14 cellular contexts compared by ENCODE assay signal in the genomic region with DNA sequence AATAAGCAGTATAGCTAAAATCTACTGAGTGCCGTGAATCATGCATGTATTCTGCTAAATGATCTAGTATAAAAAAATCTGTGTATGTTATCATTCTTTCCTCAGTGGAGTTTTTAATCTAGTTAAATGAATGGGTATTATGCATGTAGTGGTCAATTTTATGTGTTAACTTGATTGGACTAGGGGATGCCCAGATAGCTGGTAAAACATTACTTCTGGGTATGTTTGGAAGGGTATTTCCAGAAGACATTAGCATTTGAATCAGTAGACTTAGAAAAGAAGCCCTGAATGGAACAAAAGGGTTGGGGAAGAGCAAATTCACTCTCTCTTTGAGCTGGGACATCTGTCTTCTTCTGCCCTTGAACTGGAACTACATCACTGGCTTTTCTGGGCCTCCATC. TPM values are rescaled to one million over a fixed set of nuclear protein-coding genes. Genes with fewer than 3 reads are reported as not detected.
DNase-seq lines count a peak whose midpoint lies in the region; ATAC-seq, FAIRE-seq and TF ChIP-seq lines count a peak whose summit lies in the region.
"Had no signal": no experiment of that assay in that cellular context is flagged by ENCODE, and none has a peak within 500 bp of the region (broad histone marks: within the 10 kb centered on the region; RNA-seq: fewer than 3 reads in every experiment).

No MANE protein-coding gene starts in this region.

- H3K4me3 Mint-ChIP-seq in osteocyte (ENCODE audit: unreplicated experiment), result no peak overlapping the region
- H3K4me3 Mint-ChIP-seq: CD4-positive, CD25-positive, alpha-beta regulatory T cell had no signal

- WGBS in K562 (ENCODE audit: insufficient coverage, low coverage, missing lambda C conversion rate), result 91% methylated on average over 1 of the region's 1 CpG
- 88 to 96% (median 94%) methylated on average over 1 of the region's 1 CpG for WGBS in stomach, 5 donors

- H3K27me3 Mint-ChIP-seq in osteocyte (ENCODE audit: unreplicated experiment), result no peaks in the 10 kb centered on the region

- POLR2A ChIA-PET in K562 (lab: Yijun Ruan, JAX), result interaction anchor here (1.3 kb wide), 1 partner anchor 12 kb away, joined by 3 read pairs; no protein-coding TSS in a partner anchor

- no peak for TF ChIP-seq EP300 in K562 (IDR thresholded peaks at IDR 0.05; ENCODE audit: low read length)
- no peak for TF ChIP-seq EP300 in stomach (IDR thresholded peaks at IDR 0.05)

- in situ Hi-C loops in K562 (cut with MboI), result loop anchor here (25.0 kb wide), 1 partner anchor 900 kb away; no protein-coding TSS in a partner anchor

- peak overlapping the region; percentile 93 for H3K27ac Mint-ChIP-seq in osteocyte (ENCODE audit: unreplicated experiment)
- H3K27ac Mint-ChIP-seq: CD4-positive, CD25-positive, alpha-beta regulatory T cell had no signal

- TF ChIP-seq CTCF in left ventricle myocardium inferior (IDR thresholded peaks at IDR 0.05; ENCODE audit: borderline replicate concordance) (no peak), K562 (IDR thresholded peaks at IDR 0.05 in 2 of 3, conservative IDR thresholded peaks at IDR 0.05 in 1 of 3; ENCODE audit: insufficient read depth in 2 of 3, low read depth in 1 of 3, low read length in 3 of 3) (no peak), osteocyte (IDR thresholded peaks at IDR 0.05) (no peak), stomach (IDR thresholded peaks at IDR 0.05) (no peak)

- DNase-seq in left ventricle myocardium inferior (no peak), Right ventricle myocardium inferior (ENCODE audit: missing footprints) (no peak), K562 (ENCODE audit: extremely low read depth in 1 of 4, low spot score in 3 of 4) (no peak), osteocyte (ENCODE audit: extremely low spot score, unreplicated experiment) (no peak), stomach (no peak), germinal center (ENCODE audit: low spot score) (no peak)
- DNase-seq: Calu3; CD4-positive, CD25-positive, alpha-beta regulatory T cell; NCI-H526 treated with DMSO at 0.1 percent for 48 hours; NK-92 treated with Interleukin-12 subunit alpha and Interleukin-12 subunit beta, amount 100 ng/mL, for 24 hours had no signal

- H3K9me1 ChIP-seq in K562 (ENCODE audit: control insufficient read depth, insufficient read depth, low read length), result no peaks in the 10 kb centered on the region

- TF ChIP-seq RAD21 in K562 (CRISPR knock-in tag; conservative IDR thresholded peaks at IDR 0.05 in 1 of 2, IDR thresholded peaks at IDR 0.05 in 1 of 2), result no peak

- no peak overlapping the region for H2AFZ ChIP-seq in K562 (ENCODE audit: low read depth, low read length)

- H3K9ac ChIP-seq in K562 (ENCODE audit: insufficient read depth in 1 of 2, low read depth in 2 of 2, low read length in 2 of 2), result no peak overlapping the region

- no peak overlapping the region for H3K4me3 ChIP-seq in left ventricle myocardium inferior
- H3K4me3 ChIP-seq in K562, result no peak overlapping the region
- no peak overlapping the region for H3K4me3 ChIP-seq in stomach

- H4K20me1 ChIP-seq in K562 (replicated peaks; ENCODE audit: control insufficient read depth, insufficient read depth, low read length), result no peaks in the 10 kb centered on the region

- FAIRE-seq in K562 (lab: Jason Lieb, UNC), result no peak
- FAIRE-seq: HTR-8/SVneo had no signal

- intact Hi-C loops in left ventricle myocardium inferior (cut with micrococcal nuclease) (no loop called here), Right ventricle myocardium inferior (cut with DNase I) (no loop called here), K562 (cut with micrococcal nuclease) (no loop called here), stomach (cut with DNase I; ENCODE audit: low total_unique reads) (no loop called here)

- H3K9me3 Mint-ChIP-seq in osteocyte (ENCODE audit: unreplicated experiment), result peaks cover 11% of the 10 kb centered on the region

- CTCF ChIA-PET in K562 (lab: Yijun Ruan, JAX; ENCODE audit: low intra/inter-chr PET ratio), result no interaction called here

- H3K27ac ChIP-seq in left ventricle myocardium inferior (replicated peaks) (peak overlapping the region; percentile 86), K562 (ENCODE audit: extremely low read depth, low read depth, low read length) (peak overlapping the region; percentile 53; the same call in 1 of the 3 replicates), stomach (peak overlapping the region in 1 of 5 donors; percentile 66)

- no peaks in the 10 kb centered on the region for H3K79me2 ChIP-seq in K562 (ENCODE audit: control insufficient read depth, insufficient read depth, low read length)

- H3K36me3 ChIP-seq in left ventricle myocardium inferior (no peaks in the 10 kb centered on the region), K562 (ENCODE audit: control insufficient read depth, insufficient read depth, low read length) (no peaks in the 10 kb centered on the region), stomach (no peaks in the 10 kb centered on the region)

- H3K36me3 Mint-ChIP-seq in osteocyte (ENCODE audit: unreplicated experiment), result peaks cover 5% of the 10 kb centered on the region
- H3K36me3 Mint-ChIP-seq: CD4-positive, CD25-positive, alpha-beta regulatory T cell had no signal

- H3K4me1 ChIP-seq in left ventricle myocardium inferior (peaks cover 37% of the 10 kb centered on the region), K562 (replicated peaks in 1 of 2; ENCODE audit: control insufficient read depth in 2 of 2, insufficient read depth in 2 of 2, low read length in 2 of 2) (peaks cover 8 to 22% of the 10 kb centered on the region in 2 experiments; a peak in 3 of 5 replicates), stomach (peaks cover 0 to 10% (median 6%) of the 10 kb centered on the region in 4 donors)

- ATAC-seq in Right ventricle myocardium inferior (no peak), K562 (no peak), HG03460 (IDR thresholded peaks at IDR 0.05; ENCODE audit: unreplicated experiment) (no peak), GM18511 (IDR thresholded peaks at IDR 0.05; ENCODE audit: unreplicated experiment) (no peak)

- H3K4me1 Mint-ChIP-seq in osteocyte (ENCODE audit: unreplicated experiment), result peaks cover 37% of the 10 kb centered on the region
- H3K4me1 Mint-ChIP-seq: CD4-positive, CD25-positive, alpha-beta regulatory T cell had no signal

- TF ChIP-seq POLR2A in K562 (conservative IDR thresholded peaks at IDR 0.05) (no peak), stomach (IDR thresholded peaks at IDR 0.05) (no peak)

- H3K9me3 ChIP-seq in left ventricle myocardium inferior (replicated peaks) (peaks cover 6% of the 10 kb centered on the region), K562 (replicated peaks; ENCODE audit: control insufficient read depth, insufficient read depth, low read depth, low read length) (no peaks in the 10 kb centered on the region), stomach (no peaks in the 10 kb centered on the region)

- no peak overlapping the region for H3K4me2 ChIP-seq in K562 (ENCODE audit: insufficient read depth, low read length)

- no peaks in the 10 kb centered on the region for H3K27me3 ChIP-seq in left ventricle myocardium inferior (ENCODE audit: low read depth)
- no peaks in the 10 kb centered on the region for H3K27me3 ChIP-seq in K562 (ENCODE audit: control insufficient read depth in 2 of 2, insufficient read depth in 2 of 2, low read length in 2 of 2)
- H3K27me3 ChIP-seq in stomach, result no peaks in the 10 kb centered on the region

- BruUV-seq in K562 (replicated peaks; lab: Mats Ljungman, UMichigan), result no TSS peak

TF ChIP-seq in K562, 482 proteins besides CTCF, POLR2A, EP300 and RAD21 (continues in another document):
- no peak for TF ChIP-seq PRMT5 (CRISPR knock-in tag; IDR thresholded peaks at IDR 0.05)
- TF ChIP-seq POLR2H (tag; IDR thresholded peaks at IDR 0.05; ENCODE audit: low read depth), result no peak
- no peak for TF ChIP-seq ZNF431 (CRISPR knock-in tag; IDR thresholded peaks at IDR 0.05)
- TF ChIP-seq JUND (IDR thresholded peaks at IDR 0.05; ENCODE audit: borderline replicate concordance, low read depth, low read length), result no peak
- no peak for TF ChIP-seq JUND (tag; IDR thresholded peaks at IDR 0.05; ENCODE audit: borderline replicate concordance, low read depth, low read length)

RNA-seq across cellular contexts. Expression of gene SPRY1, which starts 34.5 kb away (rescaled TPM):
- total RNA-seq in left ventricle myocardium inferior (39.7 TPM), Right ventricle myocardium inferior (37.0 TPM), K562 (2014; rRNA removed) (0.37 and 1.9 TPM in 2 replicates), K562 (2014; rRNA removed; fragmentation: Illumina TruSeq; extraction: Trizol) (0.25 and 0.54 TPM in 2 replicates), K562 (2015; rRNA removed; fragmentation: Illumina TruSeq; extraction: Trizol) (0.15 and 0.29 TPM in 2 replicates), K562 (2021) (1.00 and 1.0 TPM in 2 replicates), osteocyte (51.0 and 51.7 TPM in 2 replicates), stomach (10 to 100 TPM; 21.4 to 85.2 (median 55.4) TPM)
- 3.2 TPM in 2 replicates for total RNA-seq in K562 (2011; cell fraction: chromatin; rRNA removed; ENCODE audit: low replicate concordance)
- 1.4 and 2.3 TPM in 2 replicates for total RNA-seq in K562 (2011; cell fraction: nucleolus; rRNA removed)
- total RNA-seq in K562 (2011; cell fraction: nucleoplasm; rRNA removed), result 2.4 and 3.0 TPM in 2 replicates
- polyA plus RNA-seq in K562 (2011; rRNA removed) (0.91 and 1.1 TPM in 2 replicates), K562 (2014; fragmentation: Illumina TruSeq; extraction: Trizol) (0.36 and 0.55 TPM in 2 replicates), K562 (2014; fragmentation: Nextera tagmentation; extraction: Ambion mirVana) (under 1 TPM in 1 of 2 experiments, not detected in 1; 0.18 TPM), K562 (2014; rRNA removed) (0.36 and 0.81 TPM in 2 replicates), stomach (10 to 100 TPM; 15.7 to 48.3 (median 21.2) TPM)
- polyA plus RNA-seq in K562 (2011; cell fraction: cytosol; rRNA removed), result 0.66 and 1.4 TPM in 2 replicates
- 1.5 and 1.9 TPM in 2 replicates for polyA plus RNA-seq in K562 (2011; cell fraction: nucleus; rRNA removed)
- polyA plus RNA-seq in K562 (2012), result 0.30 and 0.32 TPM in 2 replicates
- 1.1 and 2.4 TPM in 2 replicates for polyA minus RNA-seq in K562 (2011; rRNA and poly(A)+ RNA removed)
- 0.67 and 1.3 TPM in 2 replicates for polyA minus RNA-seq in K562 (2011; cell fraction: cytosol; rRNA and poly(A)+ RNA removed)
- polyA minus RNA-seq in K562 (2011; cell fraction: nucleus; rRNA and poly(A)+ RNA removed), result 1.8 and 3.6 TPM in 2 replicates
- total RNA-seq: A172 had no signal
